In the genomic region with DNA sequence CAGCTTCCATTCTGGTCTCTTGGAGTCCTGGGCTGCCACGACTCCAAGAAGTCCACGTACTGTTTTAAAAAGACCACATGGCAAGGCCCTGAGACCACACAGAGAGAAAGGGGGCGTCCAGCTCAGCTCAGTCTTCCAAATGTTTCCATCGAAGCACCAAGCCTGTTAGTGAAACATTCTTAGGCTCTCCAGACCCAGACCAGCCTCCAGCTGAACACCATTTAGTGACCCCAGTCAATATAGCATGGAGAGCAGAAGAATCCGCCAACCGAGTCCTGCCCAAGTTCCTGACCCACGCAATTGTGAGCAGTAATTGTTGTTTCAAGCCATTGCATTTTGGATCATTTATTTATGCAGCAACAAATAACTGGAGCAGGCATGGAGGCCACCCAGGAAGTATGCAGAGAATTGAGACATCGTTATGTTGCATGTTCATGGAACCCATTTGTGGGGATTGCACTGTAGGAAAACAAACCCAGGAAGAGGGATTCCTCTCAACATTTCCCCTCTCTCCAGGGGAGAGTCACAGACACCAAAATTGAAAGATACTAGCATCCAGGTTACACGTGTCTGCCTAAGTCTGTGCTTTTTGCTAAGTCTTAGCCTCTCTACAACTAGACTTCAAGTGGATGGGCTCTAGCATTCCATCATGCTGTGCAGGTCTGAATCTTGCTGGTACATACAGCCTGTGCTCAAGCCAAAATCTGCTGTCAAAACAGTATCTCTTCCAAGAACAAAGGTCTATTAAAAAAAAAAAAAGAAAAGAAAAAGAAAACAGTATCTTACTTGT, we compare ENCODE assay signal across 22 cellular contexts. TPM values are rescaled to one million over a fixed set of nuclear protein-coding genes. Genes with fewer than 3 reads are reported as not detected.
DNase-seq lines count a peak whose midpoint lies in the region; ATAC-seq, FAIRE-seq and TF ChIP-seq lines count a peak whose summit lies in the region.
"Had no signal": no experiment of that assay in that cellular context is flagged by ENCODE, and none has a peak within 500 bp of the region (broad histone marks: within the 10 kb centered on the region; RNA-seq: fewer than 3 reads in every experiment).

No MANE protein-coding gene starts in this region.

- H3K27ac ChIP-seq in HepG2 (ENCODE audit: extremely low read length, insufficient read depth, low read length) = no peak overlapping the region
- no peak overlapping the region for H3K27ac ChIP-seq in right lobe of liver
- H3K27ac ChIP-seq in thyroid gland = no peak overlapping the region
- H3K27ac ChIP-seq: BLaER1 had no signal

- DNase-seq in HepG2 (ENCODE audit: low spot score) (no peak), right lobe of liver (no peak), NCI-H69 (lab: John Stamatoyannopoulos, UW) (peak; percentile 40), bronchial epithelial cell (ENCODE audit: low read depth) (no peak), thyroid gland (peak; percentile 13 to 25), sciatic nerve (ENCODE audit: low spot score) (no peak)
- DNase-seq: 8988T; ACHN; BE2C; C1 segment of cervical spinal cord; CD4-positive, alpha-beta memory T cell; CD4-positive, CD25-positive, alpha-beta regulatory T cell; CD8-positive, alpha-beta memory T cell; COR-L47; DMS79 treated with DMSO at 0.1 percent for 48 hours; GF-D8 had no signal

- in situ Hi-C loops in HepG2 (cut with HindIII; ENCODE audit: extremely low pct_ligation_motif_present, low pct_unique_long_range_greater_than_20kb) = no loop called here

- POLR2A ChIA-PET in HepG2 (lab: Yijun Ruan, JAX) = no interaction called here

- TF ChIP-seq EP300 in HepG2 (IDR thresholded peaks at IDR 0.05; ENCODE audit: low read depth in 2 of 2, low read length in 2 of 2) = no peak
- TF ChIP-seq EP300 in HepG2 (CRISPR knock-in tag; IDR thresholded peaks at IDR 0.05; ENCODE audit: borderline replicate concordance) = no peak

- TF ChIP-seq CTCF in HepG2 (CRISPR knock-in tag; IDR thresholded peaks at IDR 0.05) (no peak), right lobe of liver (IDR thresholded peaks at IDR 0.05) (no peak), bronchial epithelial cell (IDR thresholded peaks at IDR 0.05; ENCODE audit: insufficient read depth, low read length, severe bottlenecking) (no peak), thyroid gland (IDR thresholded peaks at IDR 0.05) (no peak)

- H3K27me3 ChIP-seq in HepG2 (ENCODE audit: control insufficient read depth in 1 of 2, insufficient read depth in 2 of 2, low read length in 2 of 2) (peaks cover 0 to 6% of the 10 kb centered on the region in 2 experiments; a peak in 1 of 5 replicates), right lobe of liver (no peaks in the 10 kb centered on the region), bronchial epithelial cell (ENCODE audit: control insufficient read depth, insufficient read depth, low read length) (no peaks in the 10 kb centered on the region), thyroid gland (no peaks in the 10 kb centered on the region)
- H3K27me3 ChIP-seq: BLaER1 had no signal

- H3K9me3 ChIP-seq in HepG2 (ENCODE audit: low read length) (no peaks in the 10 kb centered on the region), right lobe of liver (no peaks in the 10 kb centered on the region), thyroid gland (no peaks in the 10 kb centered on the region)
- H3K9me3 ChIP-seq: BE2C, BLaER1 had no signal

- WGBS in HepG2 (ENCODE audit: low lambda C conversion rate) = 27% methylated on average over 9 of the region's 9 CpGs
- WGBS in right lobe of liver (ENCODE audit: insufficient coverage, low coverage, low lambda C conversion rate, missing lambda C conversion rate) = 75% methylated on average over 4 of the region's 9 CpGs
- 65 to 77% methylated on average over 9 of the region's 9 CpGs for WGBS in thyroid gland, 2 donors

- H3K4me2 ChIP-seq in HepG2 (ENCODE audit: low read depth, low read length) = no peak overlapping the region
- H3K4me2 ChIP-seq: BLaER1 had no signal

- H4K20me1 ChIP-seq in HepG2 (ENCODE audit: insufficient read depth, low read length) = no peaks in the 10 kb centered on the region
- H4K20me1 ChIP-seq: BLaER1 had no signal

- CTCF ChIA-PET in HepG2 (lab: Yijun Ruan, JAX; ENCODE audit: low intra/inter-chr PET ratio, low total read pairs) = no interaction called here

- intact Hi-C loops in HepG2 (cut with micrococcal nuclease; ENCODE audit: unreplicated experiment) (no loop called here), right lobe of liver (cut with DNase I) (no loop called here), thyroid gland (cut with DNase I) (no loop called here), sciatic nerve (cut with DNase I) (no loop called here)

- BruUV-seq in HepG2 (replicated peaks; lab: Mats Ljungman, UMichigan) = no TSS peak

- H3K4me1 ChIP-seq in HepG2 (ENCODE audit: insufficient read depth, low read length) (no peaks in the 10 kb centered on the region), right lobe of liver (no peaks in the 10 kb centered on the region), thyroid gland (peaks cover 8 to 16% of the 10 kb centered on the region in 2 donors)
- H3K4me1 ChIP-seq: BE2C, BLaER1 had no signal

- TF ChIP-seq RAD21 in HepG2 (CRISPR knock-in tag; IDR thresholded peaks at IDR 0.05) = no peak

- ATAC-seq in HepG2 (no peak), right lobe of liver (no peak), sciatic nerve (no peak), GM19328 (IDR thresholded peaks at IDR 0.05; ENCODE audit: unreplicated experiment) (no peak), GM18867 (IDR thresholded peaks at IDR 0.05; ENCODE audit: unreplicated experiment) (no peak)

- no peaks in the 10 kb centered on the region for H3K36me3 ChIP-seq in HepG2 (replicated peaks in 1 of 2; ENCODE audit: control insufficient read depth in 1 of 2, insufficient read depth in 2 of 2, low read length in 2 of 2)
- H3K36me3 ChIP-seq in right lobe of liver = no peaks in the 10 kb centered on the region
- H3K36me3 ChIP-seq in bronchial epithelial cell (ENCODE audit: control insufficient read depth, insufficient read depth, low read length) = no peaks in the 10 kb centered on the region
- no peaks in the 10 kb centered on the region for H3K36me3 ChIP-seq in thyroid gland
- H3K36me3 ChIP-seq: BE2C, BLaER1 had no signal

- no peak overlapping the region for H2AFZ ChIP-seq in HepG2 (ENCODE audit: low read length)

- FAIRE-seq in HepG2 (lab: Jason Lieb, UNC) = no peak
- peak; percentile 43 for FAIRE-seq in bronchial epithelial cell (lab: Jason Lieb, UNC)
- FAIRE-seq: A204.1, G401.6, GM12891 had no signal

- no peak overlapping the region for H3K9ac ChIP-seq in HepG2 (ENCODE audit: insufficient read depth, low read depth, low read length)
- H3K9ac ChIP-seq: BLaER1 had no signal

- no peak for TF ChIP-seq POLR2A in HepG2 (IDR thresholded peaks at IDR 0.05; ENCODE audit: insufficient read depth in 1 of 2, low read depth in 2 of 2, low read length in 2 of 2)
- TF ChIP-seq POLR2A in right lobe of liver (IDR thresholded peaks at IDR 0.05) = no peak
- TF ChIP-seq POLR2A in thyroid gland (IDR thresholded peaks at IDR 0.05) = no peak

- H3K4me3 ChIP-seq in HepG2 (replicated peaks in 1 of 3; ENCODE audit: insufficient read depth in 1 of 3, low read depth in 2 of 3, low read length in 3 of 3) = no peak overlapping the region
- H3K4me3 ChIP-seq in right lobe of liver = no peak overlapping the region
- no peak overlapping the region for H3K4me3 ChIP-seq in bronchial epithelial cell (ENCODE audit: low read depth, low read length)
- no peak overlapping the region for H3K4me3 ChIP-seq in thyroid gland (replicated peaks in 1 of 3)
- H3K4me3 ChIP-seq: BLaER1 had no signal

- no peaks in the 10 kb centered on the region for H3K79me2 ChIP-seq in HepG2 (ENCODE audit: insufficient read depth, low read length)

TF ChIP-seq in HepG2, 621 proteins besides CTCF, POLR2A, EP300 and RAD21:
- TF ChIP-seq, protein P1, sequence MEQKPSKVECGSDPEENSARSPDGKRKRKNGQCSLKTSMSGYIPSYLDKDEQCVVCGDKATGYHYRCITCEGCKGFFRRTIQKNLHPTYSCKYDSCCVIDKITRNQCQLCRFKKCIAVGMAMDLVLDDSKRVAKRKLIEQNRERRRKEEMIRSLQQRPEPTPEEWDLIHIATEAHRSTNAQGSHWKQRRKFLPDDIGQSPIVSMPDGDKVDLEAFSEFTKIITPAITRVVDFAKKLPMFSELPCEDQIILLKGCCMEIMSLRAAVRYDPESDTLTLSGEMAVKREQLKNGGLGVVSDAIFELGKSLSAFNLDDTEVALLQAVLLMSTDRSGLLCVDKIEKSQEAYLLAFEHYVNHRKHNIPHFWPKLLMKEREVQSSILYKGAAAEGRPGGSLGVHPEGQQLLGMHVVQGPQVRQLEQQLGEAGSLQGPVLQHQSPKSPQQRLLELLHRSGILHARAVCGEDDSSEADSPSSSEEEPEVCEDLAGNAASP (CRISPR knock-in tag; IDR thresholded peaks at IDR 0.05; ENCODE audit: borderline replicate concordance) = no peak
- TF ChIP-seq PHF20 (CRISPR knock-in tag; IDR thresholded peaks at IDR 0.05) = 0 out of 2 replicates have a peak, but pooled peaks have one; percentile 23

RNA-seq across cellular contexts. Expression of a gene that starts 42.7 kb away (rescaled TPM):
- total RNA-seq in HepG2 (2016; rRNA removed; fragmentation: Illumina TruSeq; extraction: Trizol) (47.5 and 82.0 TPM in 2 replicates), right lobe of liver (10 to 100 TPM in 1 of 6 experiments, 1 to 10 TPM in 5; 4.7 to 13.7 (median 7.0) TPM), bronchial epithelial cell (10.0 and 12.8 TPM in 2 replicates), thyroid gland (10 to 100 TPM; 11.2 to 28.8 (median 20.1) TPM), sciatic nerve (14.6 TPM)
- total RNA-seq in HepG2 (2016; cell fraction: cytosol; rRNA removed; fragmentation: Illumina TruSeq; extraction: Trizol; ENCODE audit: low read depth) = 4.5 and 5.3 TPM in 2 replicates
- 53.2 and 86.1 TPM in 2 replicates for total RNA-seq in HepG2 (2016; cell fraction: insoluble cytoplasmic fraction; rRNA removed; fragmentation: Illumina TruSeq; extraction: Trizol)
- total RNA-seq in HepG2 (2016; cell fraction: membrane; rRNA removed; fragmentation: Illumina TruSeq; extraction: Trizol) = 13.9 and 17.5 TPM in 2 replicates
- 32.5 and 36.4 TPM in 2 replicates for total RNA-seq in HepG2 (2016; cell fraction: nucleus; rRNA removed; fragmentation: Illumina TruSeq; extraction: Trizol)
- polyA plus RNA-seq in HepG2 (2011; rRNA removed) = 11.6 and 17.5 TPM in 2 replicates
- polyA plus RNA-seq in HepG2 (2011; cell fraction: cytosol; rRNA removed) = 7.7 and 8.9 TPM in 2 replicates
- polyA plus RNA-seq in HepG2 (2011; cell fraction: nucleus; rRNA removed) = 7.9 and 11.5 TPM in 2 replicates
- 12.4 and 15.5 TPM in 2 replicates for polyA plus RNA-seq in HepG2 (2012)
- polyA plus RNA-seq in HepG2 (2016; cell fraction: cytosol; fragmentation: Illumina TruSeq; extraction: Trizol; ENCODE audit: low read depth) = 2.1 and 2.4 TPM in 2 replicates
- polyA plus RNA-seq in HepG2 (2016; cell fraction: insoluble cytoplasmic fraction; fragmentation: Illumina TruSeq; extraction: Trizol; ENCODE audit: low read depth) = 53.9 and 61.3 TPM in 2 replicates
- polyA plus RNA-seq in HepG2 (2016; cell fraction: membrane; fragmentation: Illumina TruSeq; extraction: Trizol; ENCODE audit: low read depth) = 6.2 and 7.3 TPM in 2 replicates
- polyA plus RNA-seq in HepG2 (2016; cell fraction: nucleus; fragmentation: Illumina TruSeq; extraction: Trizol; ENCODE audit: insufficient read depth, low read depth) = 40.0 and 41.7 TPM in 2 replicates
- polyA minus RNA-seq in HepG2 (2011; rRNA and poly(A)+ RNA removed; ENCODE audit: low replicate concordance) = 7.8 and 10.6 TPM in 2 replicates
- 9.2 and 11.9 TPM in 2 replicates for polyA minus RNA-seq in HepG2 (2011; cell fraction: cytosol; rRNA and poly(A)+ RNA removed)
- 28.1 and 32.1 TPM in 2 replicates for polyA minus RNA-seq in HepG2 (2011; cell fraction: nucleus; rRNA and poly(A)+ RNA removed)

Comparison
In these comparisons a context has a peak if more than half of its experiments do, and no peak if none do; other contexts are left out.
1. DNase-seq: peak in NCI-H69 (single experiment) and thyroid gland (2 of 2); none in HepG2 (single experiment), right lobe of liver (0 of 3), bronchial epithelial cell (single experiment) and sciatic nerve (single experiment).